ENCODE assay signal across 9 cellular contexts in genomic region chr11:113593698-113594308, GRCh38.
DNase-seq lines count a peak whose midpoint lies in the region; ATAC-seq, FAIRE-seq and TF ChIP-seq lines count a peak whose summit lies in the region.
"Had no signal": no experiment of that assay in that cellular context is flagged by ENCODE, and none has a peak within 500 bp of the region (broad histone marks: within the 10 kb centered on the region; RNA-seq: fewer than 3 reads in every experiment).

No MANE protein-coding gene starts in this region.

- no peak overlapping the region for H3K27ac Mint-ChIP-seq in glutamatergic neuron (ENCODE audit: unreplicated experiment)
- no peak overlapping the region for H3K27ac Mint-ChIP-seq in endodermal cell

- no peak overlapping the region for H3K9ac ChIP-seq in K562 (ENCODE audit: insufficient read depth in 1 of 2, low read depth in 2 of 2, low read length in 2 of 2)
- no peak overlapping the region for H3K9ac ChIP-seq in endodermal cell (ENCODE audit: extremely low read depth, low read length, poor library complexity, severe bottlenecking)

- H3K79me2 ChIP-seq in K562 (ENCODE audit: control insufficient read depth, insufficient read depth, low read length) = no peaks in the 10 kb centered on the region

- POLR2A ChIA-PET in K562 (lab: Yijun Ruan, JAX) = no interaction called here

- FAIRE-seq in K562 (lab: Jason Lieb, UNC) = peak; percentile 78

- BruUV-seq in K562 (replicated peaks; lab: Mats Ljungman, UMichigan) = no TSS peak

- H3K4me1 Mint-ChIP-seq in glutamatergic neuron (ENCODE audit: low read depth, unreplicated experiment) = no peaks in the 10 kb centered on the region
- H3K4me1 Mint-ChIP-seq in endodermal cell = peaks cover 5% of the 10 kb centered on the region

- H3K4me3 ChIP-seq in K562 (no peak overlapping the region), left lung (no peak overlapping the region), endodermal cell (ENCODE audit: low read length) (no peak overlapping the region)

- ATAC-seq in GM19372 (IDR thresholded peaks at IDR 0.05; ENCODE audit: low read depth, unreplicated experiment) (peak; percentile 91), HG03354 (IDR thresholded peaks at IDR 0.05; ENCODE audit: poor library complexity, severe bottlenecking, unreplicated experiment) (peak; percentile 95), K562 (peak; percentile 95), left lung (no peak), GM18517 (IDR thresholded peaks at IDR 0.05; ENCODE audit: unreplicated experiment) (no peak)

- WGBS in K562 (ENCODE audit: insufficient coverage, low coverage, missing lambda C conversion rate) = 8% methylated on average over 6 of the region's 6 CpGs
- WGBS in endodermal cell (ENCODE audit: insufficient coverage in 1 of 2, insufficient read length in 1 of 2), 2 experiments = 89 to 94% methylated on average over 6 of the region's 6 CpGs

- H4K20me1 ChIP-seq in K562 (replicated peaks; ENCODE audit: control insufficient read depth, insufficient read depth, low read length) = no peaks in the 10 kb centered on the region

- TF ChIP-seq RAD21 in K562 (CRISPR knock-in tag; conservative IDR thresholded peaks at IDR 0.05 in 1 of 2, IDR thresholded peaks at IDR 0.05 in 1 of 2) = 0 out of 4 replicates have a peak, but pooled peaks of 1 of the 2 experiments have one; percentile 5

- no peak for TF ChIP-seq CTCF in K562 (IDR thresholded peaks at IDR 0.05 in 2 of 3, conservative IDR thresholded peaks at IDR 0.05 in 1 of 3; ENCODE audit: insufficient read depth in 2 of 3, low read depth in 1 of 3, low read length in 3 of 3)
- no peak for TF ChIP-seq CTCF in left lung (IDR thresholded peaks at IDR 0.05)
- TF ChIP-seq CTCF in glutamatergic neuron (IDR thresholded peaks at IDR 0.05; ENCODE audit: partially characterized antibody, unreplicated experiment) = no peak
- TF ChIP-seq CTCF in endodermal cell (conservative IDR thresholded peaks at IDR 0.05) = no peak

- CTCF ChIA-PET in K562 (lab: Yijun Ruan, JAX; ENCODE audit: low intra/inter-chr PET ratio) = no interaction called here

- H2AFZ ChIP-seq in K562 (ENCODE audit: low read depth, low read length) = peak overlapping the region; percentile 59; the same call in 1 of the 2 replicates

- intact Hi-C loops in K562 (cut with micrococcal nuclease) = loop anchor here (10.0 kb wide), 1 partner anchor 671 kb away; no protein-coding TSS in a partner anchor
- intact Hi-C loops in left lung (cut with DNase I) = no loop called here

- DNase-seq in Daoy (ENCODE audit: low read depth) (peak; percentile 40), K562 (ENCODE audit: extremely low read depth in 1 of 4, low spot score in 3 of 4) (peak; percentile 16 to 73 (median 45)), left lung (no peak), glutamatergic neuron (no peak), endodermal cell (no peak)

- H3K4me1 ChIP-seq in K562 (replicated peaks in 1 of 2; ENCODE audit: control insufficient read depth in 2 of 2, insufficient read depth in 2 of 2, low read length in 2 of 2) (peaks cover 2 to 9% of the 10 kb centered on the region in 2 experiments), left lung (no peaks in the 10 kb centered on the region), endodermal cell (ENCODE audit: control insufficient read depth, insufficient read depth, low read length) (no peaks in the 10 kb centered on the region)

- no peaks in the 10 kb centered on the region for H3K9me1 ChIP-seq in K562 (ENCODE audit: control insufficient read depth, insufficient read depth, low read length)

- peak; percentile 74 for TF ChIP-seq EP300 in K562 (IDR thresholded peaks at IDR 0.05; ENCODE audit: low read length)

- H3K27ac ChIP-seq in K562 (ENCODE audit: extremely low read depth, low read depth, low read length) (no peak overlapping the region), left lung (no peak overlapping the region), endodermal cell (ENCODE audit: low read depth, low read length) (no peak overlapping the region)
- H3K27ac ChIP-seq: neutrophil had no signal

- H3K9me3 ChIP-seq in K562 (replicated peaks; ENCODE audit: control insufficient read depth, insufficient read depth, low read depth, low read length) = no peaks in the 10 kb centered on the region
- peaks cover 0 to 3% of the 10 kb centered on the region in 2 donors for H3K9me3 ChIP-seq in left lung
- peaks cover 15% of the 10 kb centered on the region for H3K9me3 ChIP-seq in endodermal cell (ENCODE audit: control insufficient read depth, low read length)
- H3K9me3 ChIP-seq: neutrophil had no signal

- no peaks in the 10 kb centered on the region for H3K27me3 ChIP-seq in K562 (ENCODE audit: control insufficient read depth in 2 of 2, insufficient read depth in 2 of 2, low read length in 2 of 2)
- peaks cover 0 to 9% of the 10 kb centered on the region in 2 donors for H3K27me3 ChIP-seq in left lung
- H3K27me3 ChIP-seq in endodermal cell (ENCODE audit: control insufficient read depth, insufficient read depth, low read length, poor library complexity, severe bottlenecking) = no peaks in the 10 kb centered on the region

- in situ Hi-C loops in K562 (cut with MboI) = no loop called here

- no peak overlapping the region for H3K4me3 Mint-ChIP-seq in glutamatergic neuron (ENCODE audit: unreplicated experiment)
- no peak overlapping the region for H3K4me3 Mint-ChIP-seq in endodermal cell

- peak overlapping the region; percentile 38 for H3K4me2 ChIP-seq in K562 (ENCODE audit: insufficient read depth, low read length)

- TF ChIP-seq POLR2A in K562 (conservative IDR thresholded peaks at IDR 0.05) = no peak

- H3K9me3 Mint-ChIP-seq in glutamatergic neuron (ENCODE audit: unreplicated experiment) = peaks cover 4% of the 10 kb centered on the region
- H3K9me3 Mint-ChIP-seq in endodermal cell = peaks cover 10% of the 10 kb centered on the region

- H3K27me3 Mint-ChIP-seq in glutamatergic neuron (ENCODE audit: unreplicated experiment) (peaks cover 3% of the 10 kb centered on the region), endodermal cell (ENCODE audit: insufficient read depth) (peaks cover 2% of the 10 kb centered on the region)

- peaks cover 17% of the 10 kb centered on the region for H3K36me3 Mint-ChIP-seq in glutamatergic neuron (ENCODE audit: unreplicated experiment)
- no peaks in the 10 kb centered on the region for H3K36me3 Mint-ChIP-seq in endodermal cell (ENCODE audit: low read depth)

- no peaks in the 10 kb centered on the region for H3K36me3 ChIP-seq in K562 (ENCODE audit: control insufficient read depth, insufficient read depth, low read length)
- no peaks in the 10 kb centered on the region for H3K36me3 ChIP-seq in left lung
- H3K36me3 ChIP-seq in endodermal cell (ENCODE audit: control insufficient read depth, insufficient read depth, low read length) = no peaks in the 10 kb centered on the region
- H3K36me3 ChIP-seq: neutrophil had no signal

TF ChIP-seq in K562, 482 proteins besides CTCF, POLR2A, EP300 and RAD21 (continues in another document):
- peak; percentile 27 for TF ChIP-seq TAL1 (IDR thresholded peaks at IDR 0.05)
- TF ChIP-seq RCOR1 (IDR thresholded peaks at IDR 0.05; ENCODE audit: borderline replicate concordance in 1 of 2, low read depth in 2 of 2, low read length in 2 of 2) = peak in 1 of 2 experiments; percentile 94; a peak in 2 of 4 replicates
- peak; percentile 36 for TF ChIP-seq CBFA2T3 (IDR thresholded peaks at IDR 0.05)
- 0 out of 4 replicates have a peak, but pooled peaks of 1 of the 2 experiments have one; percentile 24 for TF ChIP-seq TEAD1 (CRISPR knock-in tag; IDR thresholded peaks at IDR 0.05)
- peak; percentile 49; the same call in 1 of the 2 replicates for TF ChIP-seq PBX2 (CRISPR knock-in tag; IDR thresholded peaks at IDR 0.05; ENCODE audit: low read depth)
- peak; percentile 98 for TF ChIP-seq PBX2 (tag; conservative IDR thresholded peaks at IDR 0.05; ENCODE audit: low read depth)
- TF ChIP-seq NELFE (IDR thresholded peaks at IDR 0.05; ENCODE audit: insufficient read depth, insufficient read length) = no peak
- TF ChIP-seq, protein P1, sequence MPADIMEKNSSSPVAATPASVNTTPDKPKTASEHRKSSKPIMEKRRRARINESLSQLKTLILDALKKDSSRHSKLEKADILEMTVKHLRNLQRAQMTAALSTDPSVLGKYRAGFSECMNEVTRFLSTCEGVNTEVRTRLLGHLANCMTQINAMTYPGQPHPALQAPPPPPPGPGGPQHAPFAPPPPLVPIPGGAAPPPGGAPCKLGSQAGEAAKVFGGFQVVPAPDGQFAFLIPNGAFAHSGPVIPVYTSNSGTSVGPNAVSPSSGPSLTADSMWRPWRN (IDR thresholded peaks at IDR 0.05; ENCODE audit: low read depth) = peak; percentile 63; the same call in 1 of the 2 replicates
- TF ChIP-seq RNF2 (IDR thresholded peaks at IDR 0.05) = peak; percentile 66; the same call in 1 of the 2 replicates
- TF ChIP-seq, protein P2, sequence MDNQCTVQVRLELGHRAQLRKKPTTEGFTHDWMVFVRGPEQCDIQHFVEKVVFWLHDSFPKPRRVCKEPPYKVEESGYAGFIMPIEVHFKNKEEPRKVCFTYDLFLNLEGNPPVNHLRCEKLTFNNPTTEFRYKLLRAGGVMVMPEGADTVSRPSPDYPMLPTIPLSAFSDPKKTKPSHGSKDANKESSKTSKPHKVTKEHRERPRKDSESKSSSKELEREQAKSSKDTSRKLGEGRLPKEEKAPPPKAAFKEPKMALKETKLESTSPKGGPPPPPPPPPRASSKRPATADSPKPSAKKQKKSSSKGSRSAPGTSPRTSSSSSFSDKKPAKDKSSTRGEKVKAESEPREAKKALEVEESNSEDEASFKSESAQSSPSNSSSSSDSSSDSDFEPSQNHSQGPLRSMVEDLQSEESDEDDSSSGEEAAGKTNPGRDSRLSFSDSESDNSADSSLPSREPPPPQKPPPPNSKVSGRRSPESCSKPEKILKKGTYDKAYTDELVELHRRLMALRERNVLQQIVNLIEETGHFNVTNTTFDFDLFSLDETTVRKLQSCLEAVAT (IDR thresholded peaks at IDR 0.05) = peak in 1 of 2 experiments; percentile 66; a peak in 1 of 4 replicates

Comparison
In these comparisons a context has a peak if more than half of its experiments do, and no peak if none do; other contexts are left out.
1. DNase-seq: peak in Daoy (single experiment) and K562 (4 of 4); none in left lung (0 of 2), glutamatergic neuron (single experiment) and endodermal cell (single experiment).
2. ATAC-seq: peak in GM19372 (single experiment), HG03354 (single experiment) and K562 (single experiment); none in left lung (single experiment) and GM18517 (single experiment).